1 cellular context compared by ENCODE assay signal in genomic region chr1:111110197-111110899, GRCh38.
TF ChIP-seq lines count a peak whose summit lies in the region.

No MANE protein-coding gene starts in this region.

TF ChIP-seq in HepG2, 621 proteins besides CTCF, POLR2A, EP300 and RAD21 (continued from another document and continues in another):
- TF ChIP-seq ZBTB44 (CRISPR knock-in tag; IDR thresholded peaks at IDR 0.05) (no peak), ISX (CRISPR knock-in tag; conservative IDR thresholded peaks at IDR 0.05) (no peak), ZNF710 (CRISPR knock-in tag; IDR thresholded peaks at IDR 0.05; ENCODE audit: borderline replicate concordance) (no peak), HOXD1 (CRISPR knock-in tag; IDR thresholded peaks at IDR 0.05) (no peak), HNRNPL (IDR thresholded peaks at IDR 0.05; ENCODE audit: low read depth, low read length) (no peak), ZBTB40 (IDR thresholded peaks at IDR 0.05) (no peak), ZBTB40 (CRISPR knock-in tag; IDR thresholded peaks at IDR 0.05) (peak; percentile 29; the same call in 1 of the 2 replicates), HOXA3 (CRISPR knock-in tag; IDR thresholded peaks at IDR 0.05) (peak; percentile 16; the same call in 1 of the 2 replicates), KAT8 (CRISPR knock-in tag; IDR thresholded peaks at IDR 0.05) (peak; percentile 54), GABPB1 (CRISPR knock-in tag; IDR thresholded peaks at IDR 0.05) (no peak; the same call in 1 of the 2 replicates), KDM3A (CRISPR knock-in tag; IDR thresholded peaks at IDR 0.05; ENCODE audit: low read depth) (no peak), ZFX (CRISPR knock-in tag; IDR thresholded peaks at IDR 0.05; ENCODE audit: low read depth) (peak; percentile 57; the same call in 1 of the 2 replicates), KAT2B (IDR thresholded peaks at IDR 0.05; ENCODE audit: borderline replicate concordance, low read depth, low read length) (no peak), SP140L (CRISPR knock-in tag; IDR thresholded peaks at IDR 0.05; ENCODE audit: borderline replicate concordance) (no peak), ZNF605 (CRISPR knock-in tag; IDR thresholded peaks at IDR 0.05) (0 out of 2 replicates have a peak, but pooled peaks have one; percentile 30), MIXL1 (CRISPR knock-in tag; IDR thresholded peaks at IDR 0.05) (peak; percentile 51; the same call in 1 of the 2 replicates), FOSL2 (CRISPR knock-in tag; IDR thresholded peaks at IDR 0.05) (peak; percentile 43; the same call in 1 of the 2 replicates), ZNF614 (CRISPR knock-in tag; IDR thresholded peaks at IDR 0.05; ENCODE audit: borderline replicate concordance) (peak; percentile 87; the same call in 1 of the 2 replicates), ZNF451 (CRISPR knock-in tag; IDR thresholded peaks at IDR 0.05) (no peak), ZNF326 (CRISPR knock-in tag; IDR thresholded peaks at IDR 0.05; ENCODE audit: borderline replicate concordance) (no peak), CEBPG (CRISPR knock-in tag; IDR thresholded peaks at IDR 0.05) (peak; percentile 68; the same call in 1 of the 2 replicates), SAP130 (CRISPR knock-in tag; IDR thresholded peaks at IDR 0.05; ENCODE audit: low read depth) (peak; percentile 75), SUZ12 (IDR thresholded peaks at IDR 0.05; ENCODE audit: low read depth, low read length) (no peak), ZNF574 (CRISPR knock-in tag; IDR thresholded peaks at IDR 0.05) (peak; percentile 40; the same call in 1 of the 2 replicates), ZNF609 (CRISPR knock-in tag; IDR thresholded peaks at IDR 0.05; ENCODE audit: borderline replicate concordance) (no peak), NCOA2 (CRISPR knock-in tag; IDR thresholded peaks at IDR 0.05) (peak; percentile 30; the same call in 1 of the 2 replicates), DPF2 (CRISPR knock-in tag; IDR thresholded peaks at IDR 0.05; ENCODE audit: borderline replicate concordance, low read depth) (no peak), RELA (CRISPR knock-in tag; IDR thresholded peaks at IDR 0.05) (no peak), RBM39 (IDR thresholded peaks at IDR 0.05; ENCODE audit: low read depth, low read length, poor library complexity, severe bottlenecking) (no peak), HNF4A (CRISPR knock-in tag; IDR thresholded peaks at IDR 0.05) (peak; percentile 71), ZBTB46 (CRISPR knock-in tag; IDR thresholded peaks at IDR 0.05; ENCODE audit: borderline replicate concordance) (no peak), ZBTB21 (CRISPR knock-in tag; IDR thresholded peaks at IDR 0.05) (no peak), HOMEZ (CRISPR knock-in tag; IDR thresholded peaks at IDR 0.05; ENCODE audit: low read depth) (peak; percentile 35; the same call in 1 of the 2 replicates), HHEX (CRISPR knock-in tag; IDR thresholded peaks at IDR 0.05) (no peak), ERF (CRISPR knock-in tag; IDR thresholded peaks at IDR 0.05) (0 out of 2 replicates have a peak, but pooled peaks have one; percentile 16)
